1 cellular context compared by ENCODE assay signal in the genomic region with DNA sequence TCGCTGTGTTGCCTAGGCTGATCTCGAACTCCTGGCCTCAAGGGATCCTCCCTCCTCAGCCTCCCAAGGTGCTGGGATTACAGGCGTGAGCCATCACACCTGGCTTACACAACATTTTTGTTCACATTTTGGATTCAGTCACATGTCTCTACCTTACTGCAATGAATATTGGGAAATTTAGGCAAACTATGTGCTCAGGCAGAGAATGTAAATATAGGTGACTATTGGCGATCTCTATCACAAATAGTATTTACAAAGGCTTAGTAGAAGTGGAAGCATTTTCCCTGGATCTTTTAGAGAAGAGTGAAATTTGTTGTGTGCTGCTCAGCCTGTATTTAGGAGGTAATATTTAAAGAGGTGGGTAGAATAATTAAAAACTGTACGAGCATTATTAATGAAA.
A peak's percentile ranks its signal among the peaks of the same experiment; 100 is the strongest.
TF ChIP-seq lines count a peak whose summit lies in the region.

No MANE protein-coding gene starts in this region.

TF ChIP-seq in HepG2, 621 proteins besides CTCF, POLR2A, EP300 and RAD21 (continued from another document):
- TF ChIP-seq, protein P1, sequence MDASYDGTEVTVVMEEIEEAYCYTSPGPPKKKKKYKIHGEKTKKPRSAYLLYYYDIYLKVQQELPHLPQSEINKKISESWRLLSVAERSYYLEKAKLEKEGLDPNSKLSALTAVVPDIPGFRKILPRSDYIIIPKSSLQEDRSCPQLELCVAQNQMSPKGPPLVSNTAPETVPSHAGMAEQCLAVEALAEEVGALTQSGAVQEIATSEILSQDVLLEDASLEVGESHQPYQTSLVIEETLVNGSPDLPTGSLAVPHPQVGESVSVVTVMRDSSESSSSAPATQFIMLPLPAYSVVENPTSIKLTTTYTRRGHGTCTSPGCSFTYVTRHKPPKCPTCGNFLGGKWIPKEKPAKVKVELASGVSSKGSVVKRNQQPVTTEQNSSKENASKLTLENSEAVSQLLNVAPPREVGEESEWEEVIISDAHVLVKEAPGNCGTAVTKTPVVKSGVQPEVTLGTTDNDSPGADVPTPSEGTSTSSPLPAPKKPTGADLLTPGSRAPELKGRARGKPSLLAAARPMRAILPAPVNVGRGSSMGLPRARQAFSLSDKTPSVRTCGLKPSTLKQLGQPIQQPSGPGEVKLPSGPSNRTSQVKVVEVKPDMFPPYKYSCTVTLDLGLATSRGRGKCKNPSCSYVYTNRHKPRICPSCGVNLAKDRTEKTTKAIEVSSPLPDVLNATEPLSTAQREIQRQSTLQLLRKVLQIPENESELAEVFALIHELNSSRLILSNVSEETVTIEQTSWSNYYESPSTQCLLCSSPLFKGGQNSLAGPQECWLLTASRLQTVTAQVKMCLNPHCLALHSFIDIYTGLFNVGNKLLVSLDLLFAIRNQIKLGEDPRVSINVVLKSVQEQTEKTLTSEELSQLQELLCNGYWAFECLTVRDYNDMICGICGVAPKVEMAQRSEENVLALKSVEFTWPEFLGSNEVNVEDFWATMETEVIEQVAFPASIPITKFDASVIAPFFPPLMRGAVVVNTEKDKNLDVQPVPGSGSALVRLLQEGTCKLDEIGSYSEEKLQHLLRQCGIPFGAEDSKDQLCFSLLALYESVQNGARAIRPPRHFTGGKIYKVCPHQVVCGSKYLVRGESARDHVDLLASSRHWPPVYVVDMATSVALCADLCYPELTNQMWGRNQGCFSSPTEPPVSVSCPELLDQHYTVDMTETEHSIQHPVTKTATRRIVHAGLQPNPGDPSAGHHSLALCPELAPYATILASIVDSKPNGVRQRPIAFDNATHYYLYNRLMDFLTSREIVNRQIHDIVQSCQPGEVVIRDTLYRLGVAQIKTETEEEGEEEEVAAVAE (CRISPR knock-in tag; IDR thresholded peaks at IDR 0.05; ENCODE audit: borderline replicate concordance): no peak
- TF ChIP-seq, protein P2, sequence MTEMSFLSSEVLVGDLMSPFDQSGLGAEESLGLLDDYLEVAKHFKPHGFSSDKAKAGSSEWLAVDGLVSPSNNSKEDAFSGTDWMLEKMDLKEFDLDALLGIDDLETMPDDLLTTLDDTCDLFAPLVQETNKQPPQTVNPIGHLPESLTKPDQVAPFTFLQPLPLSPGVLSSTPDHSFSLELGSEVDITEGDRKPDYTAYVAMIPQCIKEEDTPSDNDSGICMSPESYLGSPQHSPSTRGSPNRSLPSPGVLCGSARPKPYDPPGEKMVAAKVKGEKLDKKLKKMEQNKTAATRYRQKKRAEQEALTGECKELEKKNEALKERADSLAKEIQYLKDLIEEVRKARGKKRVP (CRISPR knock-in tag; IDR thresholded peaks at IDR 0.05): peak in 1 of 2 experiments; percentile 81; a peak in 2 of 4 replicates
- no peak for TF ChIP-seq ZSCAN12 (CRISPR knock-in tag; IDR thresholded peaks at IDR 0.05)
- TF ChIP-seq NFIB (CRISPR knock-in tag; IDR thresholded peaks at IDR 0.05; ENCODE audit: borderline replicate concordance): no peak
- 0 out of 2 replicates have a peak, but pooled peaks have one; percentile 50 for TF ChIP-seq HHEX (CRISPR knock-in tag; IDR thresholded peaks at IDR 0.05)
- TF ChIP-seq, protein P3, sequence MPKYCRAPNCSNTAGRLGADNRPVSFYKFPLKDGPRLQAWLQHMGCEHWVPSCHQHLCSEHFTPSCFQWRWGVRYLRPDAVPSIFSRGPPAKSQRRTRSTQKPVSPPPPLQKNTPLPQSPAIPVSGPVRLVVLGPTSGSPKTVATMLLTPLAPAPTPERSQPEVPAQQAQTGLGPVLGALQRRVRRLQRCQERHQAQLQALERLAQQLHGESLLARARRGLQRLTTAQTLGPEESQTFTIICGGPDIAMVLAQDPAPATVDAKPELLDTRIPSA (CRISPR knock-in tag; IDR thresholded peaks at IDR 0.05; ENCODE audit: borderline replicate concordance): no peak
- no peak for TF ChIP-seq REPIN1 (CRISPR knock-in tag; IDR thresholded peaks at IDR 0.05; ENCODE audit: borderline replicate concordance, low read depth)
- TF ChIP-seq SMYD3 (CRISPR knock-in tag; IDR thresholded peaks at IDR 0.05): no peak
- no peak for TF ChIP-seq ZNF790 (CRISPR knock-in tag; IDR thresholded peaks at IDR 0.05; ENCODE audit: borderline replicate concordance)
- TF ChIP-seq ZNF782 (CRISPR knock-in tag; IDR thresholded peaks at IDR 0.05; ENCODE audit: borderline replicate concordance): no peak
- TF ChIP-seq FOXK1 (CRISPR knock-in tag; IDR thresholded peaks at IDR 0.05; ENCODE audit: borderline replicate concordance, low read depth): no peak
- no peak for TF ChIP-seq THAP11 (CRISPR knock-in tag; IDR thresholded peaks at IDR 0.05)
- no peak for TF ChIP-seq ZNF776 (CRISPR knock-in tag; IDR thresholded peaks at IDR 0.05)
- TF ChIP-seq ZNF430 (CRISPR knock-in tag; IDR thresholded peaks at IDR 0.05): no peak
- TF ChIP-seq, protein P4, sequence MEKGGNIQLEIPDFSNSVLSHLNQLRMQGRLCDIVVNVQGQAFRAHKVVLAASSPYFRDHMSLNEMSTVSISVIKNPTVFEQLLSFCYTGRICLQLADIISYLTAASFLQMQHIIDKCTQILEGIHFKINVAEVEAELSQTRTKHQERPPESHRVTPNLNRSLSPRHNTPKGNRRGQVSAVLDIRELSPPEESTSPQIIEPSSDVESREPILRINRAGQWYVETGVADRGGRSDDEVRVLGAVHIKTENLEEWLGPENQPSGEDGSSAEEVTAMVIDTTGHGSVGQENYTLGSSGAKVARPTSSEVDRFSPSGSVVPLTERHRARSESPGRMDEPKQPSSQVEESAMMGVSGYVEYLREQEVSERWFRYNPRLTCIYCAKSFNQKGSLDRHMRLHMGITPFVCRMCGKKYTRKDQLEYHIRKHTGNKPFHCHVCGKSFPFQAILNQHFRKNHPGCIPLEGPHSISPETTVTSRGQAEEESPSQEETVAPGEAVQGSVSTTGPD (CRISPR knock-in tag; IDR thresholded peaks at IDR 0.05): 0 out of 2 replicates have a peak, but pooled peaks have one; percentile 62
- no peak for TF ChIP-seq CENPT (CRISPR knock-in tag; IDR thresholded peaks at IDR 0.05; ENCODE audit: low read depth)
- TF ChIP-seq RFXANK (CRISPR knock-in tag; IDR thresholded peaks at IDR 0.05): no peak
- TF ChIP-seq ARNT (IDR thresholded peaks at IDR 0.05): no peak
- TF ChIP-seq HNRNPLL (IDR thresholded peaks at IDR 0.05; ENCODE audit: low read depth, low read length, poor library complexity, severe bottlenecking): no peak
- no peak for TF ChIP-seq REXO4 (CRISPR knock-in tag; IDR thresholded peaks at IDR 0.05; ENCODE audit: borderline replicate concordance)
- no peak for TF ChIP-seq ZNF138 (CRISPR knock-in tag; IDR thresholded peaks at IDR 0.05; ENCODE audit: low read depth)
- TF ChIP-seq ZNF350 (CRISPR knock-in tag; IDR thresholded peaks at IDR 0.05; ENCODE audit: borderline replicate concordance, low read depth): no peak
- no peak for TF ChIP-seq TRIM24 (CRISPR knock-in tag; IDR thresholded peaks at IDR 0.05)
- TF ChIP-seq, protein P5, sequence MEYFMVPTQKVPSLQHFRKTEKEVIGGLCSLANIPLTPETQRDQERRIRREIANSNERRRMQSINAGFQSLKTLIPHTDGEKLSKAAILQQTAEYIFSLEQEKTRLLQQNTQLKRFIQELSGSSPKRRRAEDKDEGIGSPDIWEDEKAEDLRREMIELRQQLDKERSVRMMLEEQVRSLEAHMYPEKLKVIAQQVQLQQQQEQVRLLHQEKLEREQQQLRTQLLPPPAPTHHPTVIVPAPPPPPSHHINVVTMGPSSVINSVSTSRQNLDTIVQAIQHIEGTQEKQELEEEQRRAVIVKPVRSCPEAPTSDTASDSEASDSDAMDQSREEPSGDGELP (IDR thresholded peaks at IDR 0.05; ENCODE audit: borderline replicate concordance, low read depth): no peak
- TF ChIP-seq HOXA3 (CRISPR knock-in tag; IDR thresholded peaks at IDR 0.05): no peak
